19 cellular contexts compared by ENCODE assay signal in the genomic region with DNA sequence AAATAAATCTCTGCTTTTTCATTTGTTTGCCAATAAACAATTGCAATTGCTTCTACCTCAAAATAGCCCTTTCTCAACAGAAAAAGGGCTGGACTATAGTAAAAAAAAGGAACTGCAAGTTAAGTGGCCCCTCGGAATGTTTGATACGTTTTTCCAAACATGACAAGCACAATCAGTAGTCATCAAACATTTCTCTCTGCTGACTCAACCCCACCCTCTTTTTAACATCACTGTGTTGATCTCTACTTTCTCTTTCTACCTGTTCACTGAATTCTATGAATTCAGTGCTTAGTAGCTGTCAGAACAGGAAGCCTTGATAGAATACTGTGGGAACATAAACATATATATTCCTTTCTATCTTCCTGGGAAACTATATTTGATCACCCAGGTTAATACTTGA.
DNase-seq lines count a peak whose midpoint lies in the region; ATAC-seq and TF ChIP-seq lines count a peak whose summit lies in the region.
"Had no signal": no experiment of that assay in that cellular context is flagged by ENCODE, and none has a peak within 500 bp of the region (broad histone marks: within the 10 kb centered on the region; RNA-seq: fewer than 3 reads in every experiment).

No MANE protein-coding gene starts in this region.

- no peak overlapping the region for H3K4me3 ChIP-seq in upper lobe of right lung
- H3K4me3 ChIP-seq: heart left ventricle had no signal

- no peaks in the 10 kb centered on the region for H3K36me3 Mint-ChIP-seq in activated CD4-positive, alpha-beta T cell treated with anti-CD3 and anti-CD28 coated beads for 36 hours (ENCODE audit: low read depth)
- H3K36me3 Mint-ChIP-seq: CD4-positive, CD25-positive, alpha-beta regulatory T cell; IgD-negative memory B cell had no signal

- H3K36me3 ChIP-seq in upper lobe of right lung = no peaks in the 10 kb centered on the region
- H3K36me3 ChIP-seq: heart left ventricle had no signal

- no peak for DNase-seq in activated CD4-positive, alpha-beta T cell treated with anti-CD3 and anti-CD28 coated beads for 36 hours
- no peak for DNase-seq in activated CD4-positive, alpha-beta T cell treated with anti-CD3 and anti-CD28 coated beads, Interleukin-2, amount 50 U/mL, for 1 hour
- peak; percentile 58 for DNase-seq in SW480 (ENCODE audit: low spot score)
- peak; percentile 18 to 46 for DNase-seq in foreskin keratinocyte
- no peak for DNase-seq in upper lobe of right lung
- DNase-seq in effector CD4-positive, alpha-beta T cell = no peak
- DNase-seq in NCI-H187 (lab: John Stamatoyannopoulos, UW) = no peak
- DNase-seq: activated CD4-positive, alpha-beta T cell treated with anti-CD3 and anti-CD28 coated beads, Interleukin-2, amount 50 U/mL, for 4 hours; activated naive CD4-positive, alpha-beta T cell treated with anti-CD3 and anti-CD28 coated beads, Interleukin-2, amount 50 U/mL, for 16 hours; activated T-cell treated with anti-CD3 and anti-CD28 coated beads for 4 hours; heart left ventricle; MV-4-11; NCI-H2081 treated with DMSO at 0.1 percent for 48 hours; stimulated activated naive CD8-positive, alpha-beta T cell treated with anti-CD3 and anti-CD28 coated beads, Interleukin-15, Interleukin-2, amounts not matched to agents 100 U/mL and 50 U/mL, for 24 hours had no signal

- H3K9me3 Mint-ChIP-seq in activated CD4-positive, alpha-beta T cell treated with anti-CD3 and anti-CD28 coated beads for 36 hours (ENCODE audit: low read depth) = no peaks in the 10 kb centered on the region

- intact Hi-C loops in activated CD4-positive, alpha-beta T cell treated with anti-CD3 and anti-CD28 coated beads for 36 hours (cut with DNase I, micrococcal nuclease) = no loop called here
- intact Hi-C loops in upper lobe of right lung (cut with DNase I) = no loop called here

- H3K27me3 ChIP-seq in foreskin keratinocyte = no peaks in the 10 kb centered on the region
- no peaks in the 10 kb centered on the region for H3K27me3 ChIP-seq in upper lobe of right lung
- H3K27me3 ChIP-seq: heart left ventricle had no signal

- CTCF ChIA-PET in activated CD4-positive, alpha-beta T cell treated with anti-CD3 and anti-CD28 coated beads for 36 hours (lab: Charles Lee) = no interaction called here

- H3K4me1 ChIP-seq in foreskin keratinocyte = peaks cover 5% of the 10 kb centered on the region
- H3K4me1 ChIP-seq in upper lobe of right lung = peaks cover 12% of the 10 kb centered on the region
- H3K4me1 ChIP-seq: heart left ventricle had no signal

- POLR2A ChIA-PET in activated CD4-positive, alpha-beta T cell treated with anti-CD3 and anti-CD28 coated beads for 36 hours (lab: Charles Lee) = no interaction called here

- no peak overlapping the region for H3K27ac Mint-ChIP-seq in activated CD4-positive, alpha-beta T cell treated with anti-CD3 and anti-CD28 coated beads for 36 hours
- H3K27ac Mint-ChIP-seq: CD4-positive, CD25-positive, alpha-beta regulatory T cell; IgD-negative memory B cell; type B pancreatic cell had no signal

- ATAC-seq in activated CD4-positive, alpha-beta T cell treated with anti-CD3 and anti-CD28 coated beads for 36 hours = peak; percentile 74
- ATAC-seq in foreskin keratinocyte (peak; percentile 68), upper lobe of right lung (peak; percentile 21), GM21825 (IDR thresholded peaks at IDR 0.05; ENCODE audit: unreplicated experiment) (no peak)
- ATAC-seq: heart left ventricle; stimulated activated naive CD8-positive, alpha-beta T cell treated with anti-CD3 and anti-CD28 coated beads, Interleukin-15, Interleukin-2, amounts not matched to agents 100 U/mL and 50 U/mL, for 24 hours had no signal

- no peaks in the 10 kb centered on the region for H3K27me3 Mint-ChIP-seq in activated CD4-positive, alpha-beta T cell treated with anti-CD3 and anti-CD28 coated beads for 36 hours
- H3K27me3 Mint-ChIP-seq: CD4-positive, CD25-positive, alpha-beta regulatory T cell; IgD-negative memory B cell; type B pancreatic cell had no signal

- TF ChIP-seq CTCF in foreskin keratinocyte (conservative IDR thresholded peaks at IDR 0.05) (no peak), upper lobe of right lung (IDR thresholded peaks at IDR 0.05) (no peak)

- no peak overlapping the region for H3K27ac ChIP-seq in foreskin keratinocyte
- no peak overlapping the region for H3K27ac ChIP-seq in upper lobe of right lung
- H3K27ac ChIP-seq: heart left ventricle had no signal

- peaks cover 8% of the 10 kb centered on the region for H3K4me1 Mint-ChIP-seq in activated CD4-positive, alpha-beta T cell treated with anti-CD3 and anti-CD28 coated beads for 36 hours
- H3K4me1 Mint-ChIP-seq: IgD-negative memory B cell had no signal

- H3K9me3 ChIP-seq in upper lobe of right lung = no peaks in the 10 kb centered on the region

- no peak overlapping the region for H3K4me3 Mint-ChIP-seq in activated CD4-positive, alpha-beta T cell treated with anti-CD3 and anti-CD28 coated beads for 36 hours
- H3K4me3 Mint-ChIP-seq: CD4-positive, CD25-positive, alpha-beta regulatory T cell; IgD-negative memory B cell; mesothelial cell of epicardium; type B pancreatic cell had no signal

Comparison
In these comparisons a context has a peak if more than half of its experiments do, and no peak if none do; other contexts are left out.
1. DNase-seq: peak in SW480 (single experiment) and foreskin keratinocyte (2 of 2); none in activated CD4-positive, alpha-beta T cell treated with anti-CD3 and anti-CD28 coated beads for 36 hours (single experiment), activated CD4-positive, alpha-beta T cell treated with anti-CD3 and anti-CD28 coated beads, Interleukin-2, amount 50 U/mL, for 1 hour (single experiment), upper lobe of right lung (single experiment), effector CD4-positive, alpha-beta T cell (single experiment) and NCI-H187 (0 of 2).